In the genomic region with DNA sequence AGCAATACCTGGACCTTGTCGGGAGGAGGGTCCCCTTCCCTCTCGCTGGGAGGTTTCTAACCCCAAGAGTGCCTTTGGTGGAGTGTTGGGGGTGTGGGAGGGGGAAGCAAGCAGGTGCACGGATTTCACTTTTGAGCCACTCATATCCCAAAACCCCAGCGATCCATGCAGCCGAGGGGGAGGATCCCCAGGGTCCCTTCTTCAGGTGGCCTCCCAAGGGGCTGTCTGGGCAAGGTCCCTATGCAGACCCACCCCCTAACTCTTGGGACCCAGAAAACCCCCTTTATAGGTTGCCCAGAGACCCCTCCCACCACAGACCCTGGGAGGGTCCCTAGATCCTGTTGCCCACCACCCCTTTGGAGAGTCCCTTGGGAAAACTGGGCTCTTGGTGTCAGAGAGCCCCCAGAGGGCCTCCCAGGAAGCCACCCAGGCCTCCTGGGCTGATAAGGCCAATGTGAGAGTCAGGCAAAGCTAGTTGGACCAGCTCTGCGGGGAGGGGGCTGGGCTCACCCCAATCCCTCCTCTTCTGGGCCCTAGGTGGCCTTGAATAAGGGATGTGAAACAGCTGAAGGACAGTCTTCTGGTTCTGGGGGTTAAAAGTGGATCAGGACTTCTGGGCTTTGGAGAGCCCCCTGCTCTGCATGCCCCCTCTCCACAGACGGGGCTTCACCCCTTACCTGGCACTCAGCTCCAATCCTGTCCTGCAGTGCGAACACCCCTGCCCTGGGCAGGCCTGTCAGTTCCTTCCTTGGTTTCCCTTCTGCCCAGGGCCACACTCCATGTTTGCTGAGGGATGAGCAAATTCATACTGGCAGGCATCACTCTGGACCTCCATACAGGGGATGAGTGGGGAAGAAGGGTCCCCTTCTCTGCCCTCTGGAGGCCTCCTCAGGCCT, we compare ENCODE assay signal across 7 cellular contexts. TPM values are rescaled to one million over a fixed set of nuclear protein-coding genes. Genes with fewer than 3 reads are reported as not detected.
DNase-seq lines count a peak whose midpoint lies in the region; ATAC-seq, FAIRE-seq and TF ChIP-seq lines count a peak whose summit lies in the region.

No MANE protein-coding gene starts in this region.

- H3K27ac ChIP-seq in brain microvascular endothelial cell, result no peak overlapping the region
- peak overlapping the region in 2 of 3 donors; percentile 29 to 60 for H3K27ac ChIP-seq in right lobe of liver
- peak overlapping the region; percentile 90 for H3K27ac ChIP-seq in stomach smooth muscle (ENCODE audit: low read length)

- H3K4me1 ChIP-seq in right lobe of liver (peaks cover 0 to 15% (median 3%) of the 10 kb centered on the region in 4 donors), stomach smooth muscle (ENCODE audit: control insufficient read depth, insufficient read depth, low read length) (peaks cover 39% of the 10 kb centered on the region)

- H3K27me3 ChIP-seq in brain microvascular endothelial cell (replicated peaks), result no peaks in the 10 kb centered on the region
- H3K27me3 ChIP-seq in right lobe of liver, result no peaks in the 10 kb centered on the region
- no peaks in the 10 kb centered on the region for H3K27me3 ChIP-seq in stomach smooth muscle (ENCODE audit: control insufficient read depth in 1 of 2, insufficient read depth in 2 of 2, low read length in 2 of 2)

- H3K9me3 ChIP-seq in right lobe of liver (no peaks in the 10 kb centered on the region), stomach smooth muscle (ENCODE audit: control insufficient read depth in 2 of 2, low read length in 2 of 2) (no peaks in the 10 kb centered on the region)

- H3K4me3 Mint-ChIP-seq in IgD-negative memory B cell, result peak overlapping the region in 3 of 4 donors; percentile 38 to 58 (median 54)

- H3K27me3 Mint-ChIP-seq in IgD-negative memory B cell, result peaks cover 13% of the 10 kb centered on the region

- H3K4me3 ChIP-seq in brain microvascular endothelial cell (ENCODE audit: low read depth, low read length) (peak overlapping the region; percentile 61), right lobe of liver (peak overlapping the region; percentile 39 to 55 (median 39)), stomach smooth muscle (ENCODE audit: low read length in 2 of 2) (peak overlapping the region; percentile 64 to 82)

- H3K9ac ChIP-seq in stomach smooth muscle (ENCODE audit: low read length in 2 of 2), result peak overlapping the region; percentile 76 to 95

- no peak for TF ChIP-seq CTCF in brain microvascular endothelial cell (IDR thresholded peaks at IDR 0.05; ENCODE audit: low read depth, low read length, missing control alignments)
- TF ChIP-seq CTCF in right lobe of liver (IDR thresholded peaks at IDR 0.05), result no peak

- no peak for FAIRE-seq in GM12891 (lab: Jason Lieb, UNC)

- no peak overlapping the region for H3K27ac Mint-ChIP-seq in IgD-negative memory B cell

- intact Hi-C loops in right lobe of liver (cut with DNase I), result no loop called here

- peaks cover 5 to 9% (median 8%) of the 10 kb centered on the region in 3 donors for H3K4me1 Mint-ChIP-seq in IgD-negative memory B cell

- no peak for DNase-seq in brain microvascular endothelial cell
- peak in 1 of 3 donors; percentile 36 for DNase-seq in right lobe of liver
- DNase-seq in RPMI8226, result no peak
- no peak for DNase-seq in GM12891 (ENCODE audit: insufficient read length, low spot score)

- no peak for TF ChIP-seq POLR2A in right lobe of liver (IDR thresholded peaks at IDR 0.05)
- no peak for TF ChIP-seq POLR2A in GM12891 (IDR thresholded peaks at IDR 0.05; ENCODE audit: low read depth, low read length)

- 18% methylated on average over 2 of the region's 8 CpGs for WGBS in right lobe of liver (ENCODE audit: insufficient coverage, low coverage, low lambda C conversion rate, missing lambda C conversion rate)

- no peaks in the 10 kb centered on the region for H3K9me3 Mint-ChIP-seq in IgD-negative memory B cell

- in situ Hi-C loops in brain microvascular endothelial cell (cut with HindIII; ENCODE audit: low pct_ligation_motif_present, low sequenced_read_pairs), result no loop called here

- no peak for ATAC-seq in right lobe of liver
- no peak for ATAC-seq in GM19324 (IDR thresholded peaks at IDR 0.05; ENCODE audit: low FRiP score, unreplicated experiment)

- H3K36me3 Mint-ChIP-seq in IgD-negative memory B cell, result peaks cover 2% of the 10 kb centered on the region

- H3K36me3 ChIP-seq in brain microvascular endothelial cell (replicated peaks) (no peaks in the 10 kb centered on the region), right lobe of liver (no peaks in the 10 kb centered on the region), stomach smooth muscle (ENCODE audit: control insufficient read depth in 2 of 2, insufficient read depth in 2 of 2, low read length in 2 of 2) (no peaks in the 10 kb centered on the region)

TF ChIP-seq in GM12891, 5 proteins besides CTCF, POLR2A, EP300 and RAD21:
- no peak for TF ChIP-seq POLR2AphosphoS5 (IDR thresholded peaks at IDR 0.05; ENCODE audit: low read depth, low read length)
- no peak for TF ChIP-seq TAF1 (IDR thresholded peaks at IDR 0.05; ENCODE audit: low read depth, low read length)
- TF ChIP-seq SPI1 (IDR thresholded peaks at IDR 0.05; ENCODE audit: low read depth, low read length), result no peak
- no peak for TF ChIP-seq PAX5 (IDR thresholded peaks at IDR 0.05; ENCODE audit: insufficient read depth, low read length, severe bottlenecking)
- TF ChIP-seq POU2F2 (IDR thresholded peaks at IDR 0.05; ENCODE audit: low read depth, low read length), result no peak

RNA-seq across cellular contexts. Expression of a gene that starts 0.9 kb away (rescaled TPM):
- polyA plus RNA-seq in IgD-negative memory B cell, result 4.6 TPM
- 10 to 100 TPM in 1 of 6 experiments, 1 to 10 TPM in 5; 6.5 to 10.2 (median 7.7) TPM for total RNA-seq in right lobe of liver
- 2.2 TPM for polyA plus RNA-seq in GM12891 (2012; ENCODE audit: low read depth, missing spikeins)

RNA-seq across cellular contexts. Expression of a gene that starts 8.6 kb away (rescaled TPM):
- 0.28 TPM for polyA plus RNA-seq in IgD-negative memory B cell
- total RNA-seq in right lobe of liver, result under 1 TPM in 4 of 6 experiments, not detected in 2; 0.04 to 0.18 (median 0.15) TPM
- 0.08 TPM for polyA plus RNA-seq in GM12891 (2012; ENCODE audit: low read depth, missing spikeins)

RNA-seq across cellular contexts. Expression of a gene that starts 39.8 kb away (rescaled TPM):
- 14.9 TPM for polyA plus RNA-seq in IgD-negative memory B cell
- total RNA-seq in right lobe of liver, result 1 to 10 TPM in 3 of 6 experiments, under 1 TPM in 3; 0.25 to 1.5 (median 0.97) TPM
- polyA plus RNA-seq in GM12891 (2012; ENCODE audit: low read depth, missing spikeins), result 3.5 TPM
